26 cellular contexts compared by ENCODE assay signal in genomic region chr14:98371141-98371540, GRCh38.
A peak's percentile ranks its signal among the peaks of the same experiment; 100 is the strongest.
DNase-seq lines count a peak whose midpoint lies in the region; ATAC-seq, FAIRE-seq and TF ChIP-seq lines count a peak whose summit lies in the region.
"Had no signal": no experiment of that assay in that cellular context is flagged by ENCODE, and none has a peak within 500 bp of the region (broad histone marks: within the 10 kb centered on the region; RNA-seq: fewer than 3 reads in every experiment).

No MANE protein-coding gene starts in this region.

- H3K79me2 ChIP-seq in keratinocyte (ENCODE audit: control insufficient read depth, insufficient read depth, low read length) (no peaks in the 10 kb centered on the region), GM23338 (replicated peaks; ENCODE audit: insufficient read depth) (no peaks in the 10 kb centered on the region)

- H3K4me2 ChIP-seq in keratinocyte (ENCODE audit: control insufficient read depth, extremely low read depth, insufficient read depth, low read depth, low read length) (no peak overlapping the region), GM23338 (no peak overlapping the region)
- H3K4me2 ChIP-seq: BLaER1 had no signal

- peaks cover 0 to 8% (median 1%) of the 10 kb centered on the region in 7 donors for H3K9me3 Mint-ChIP-seq in CD4-positive, CD25-positive, alpha-beta regulatory T cell
- peaks cover 30% of the 10 kb centered on the region for H3K9me3 Mint-ChIP-seq in GM23338
- H3K9me3 Mint-ChIP-seq: CD4-positive, alpha-beta T cell; CD8-positive, alpha-beta memory T cell had no signal

- H3K4me1 ChIP-seq in CD4-positive, CD25-positive, alpha-beta regulatory T cell (ENCODE audit: control insufficient read depth, insufficient read depth, low read length, poor library complexity, severe bottlenecking) = peaks cover 19% of the 10 kb centered on the region
- H3K4me1 ChIP-seq in keratinocyte (ENCODE audit: control insufficient read depth, extremely low read depth, insufficient read depth, low read length) = peaks cover 21% of the 10 kb centered on the region
- no peaks in the 10 kb centered on the region for H3K4me1 ChIP-seq in GM23338 (ENCODE audit: insufficient read depth)
- H3K4me1 ChIP-seq: HAP-1 had no signal

- H3K9me2 ChIP-seq in GM23338 (ENCODE audit: insufficient read depth) = peaks cover 4% of the 10 kb centered on the region; the same call in 1 of the 2 replicates

- no peaks in the 10 kb centered on the region for H3K27me3 ChIP-seq in CD4-positive, CD25-positive, alpha-beta regulatory T cell (ENCODE audit: control insufficient read depth, insufficient read depth, low read length)
- no peaks in the 10 kb centered on the region for H3K27me3 ChIP-seq in bronchial epithelial cell (ENCODE audit: control insufficient read depth, insufficient read depth, low read length)
- H3K27me3 ChIP-seq in keratinocyte (ENCODE audit: control insufficient read depth, extremely low read depth, insufficient read depth, low read length) = no peaks in the 10 kb centered on the region
- no peaks in the 10 kb centered on the region for H3K27me3 ChIP-seq in GM23338 (ENCODE audit: insufficient read depth)
- H3K27me3 ChIP-seq: BLaER1 had no signal

- dilution Hi-C loops in keratinocyte (cut with MboI; ENCODE audit: extremely low pct_ligation_motif_present, low sequenced_read_pairs) = no loop called here

- no peak overlapping the region for H2AFZ ChIP-seq in keratinocyte (ENCODE audit: control insufficient read depth, low read length)
- no peak overlapping the region for H2AFZ ChIP-seq in GM23338

- no peaks in the 10 kb centered on the region for H3K9me3 ChIP-seq in CD4-positive, CD25-positive, alpha-beta regulatory T cell (ENCODE audit: control insufficient read depth in 2 of 2, low read length in 2 of 2)
- H3K9me3 ChIP-seq in keratinocyte (ENCODE audit: control insufficient read depth, low read depth, low read length) = no peaks in the 10 kb centered on the region
- H3K9me3 ChIP-seq in T-helper 17 cell (ENCODE audit: control insufficient read depth, low read length, poor library complexity, severe bottlenecking) = no peaks in the 10 kb centered on the region
- H3K9me3 ChIP-seq: HAP-1 had no signal

- H3K9me1 ChIP-seq in keratinocyte (ENCODE audit: control insufficient read depth, extremely low read depth, insufficient read depth, low read length) = no peaks in the 10 kb centered on the region

- no peaks in the 10 kb centered on the region for H3K36me3 ChIP-seq in CD4-positive, CD25-positive, alpha-beta regulatory T cell (ENCODE audit: control insufficient read depth, insufficient read depth, low read length)
- H3K36me3 ChIP-seq in bronchial epithelial cell (ENCODE audit: control insufficient read depth, insufficient read depth, low read length) = no peaks in the 10 kb centered on the region
- H3K36me3 ChIP-seq in keratinocyte (ENCODE audit: control insufficient read depth in 2 of 2, extremely low read depth in 1 of 2, insufficient read depth in 2 of 2, low read length in 2 of 2) = no peaks in the 10 kb centered on the region
- no peaks in the 10 kb centered on the region for H3K36me3 ChIP-seq in GM23338 (ENCODE audit: insufficient read depth)
- H3K36me3 ChIP-seq: BLaER1, HAP-1 had no signal

- no peak for DNase-seq in CD4-positive, CD25-positive, alpha-beta regulatory T cell
- DNase-seq in bronchial epithelial cell (ENCODE audit: low read depth) = peak; percentile 71
- DNase-seq in keratinocyte (ENCODE audit: low read depth, low spot score) = no peak
- no peak for DNase-seq in GM23338 (ENCODE audit: low spot score)
- DNase-seq in cerebellum (ENCODE audit: low spot score) = no peak
- no peak for DNase-seq in T-helper 17 cell
- DNase-seq in NCI-H526 (lab: John Stamatoyannopoulos, UW) = no peak
- DNase-seq: CD4-positive, alpha-beta T cell; CD8-positive, alpha-beta memory T cell; DMS 273 treated with DMSO at 0.1 percent for 48 hours; DMS79; EL; GDM1; GOT3; HFFc6 had no signal

- H3F3A ChIP-seq in GM23338 (replicated peaks; ENCODE audit: low read depth) = no peaks in the 10 kb centered on the region

- TF ChIP-seq CTCF in bronchial epithelial cell (IDR thresholded peaks at IDR 0.05; ENCODE audit: insufficient read depth, low read length, severe bottlenecking) (no peak), keratinocyte (optimal IDR thresholded peaks at IDR 0.05 in 1 of 3, IDR thresholded peaks at IDR 0.05 in 1 of 3, conservative IDR thresholded peaks at IDR 0.05 in 1 of 3; ENCODE audit: extremely low read depth in 1 of 3, insufficient read depth in 2 of 3, low read length in 3 of 3) (no peak), GM23338 (conservative IDR thresholded peaks at IDR 0.05; ENCODE audit: low read depth in 2 of 2) (no peak)

- ATAC-seq in CD4-positive, CD25-positive, alpha-beta regulatory T cell (ENCODE audit: low read depth in 2 of 2) = no peak
- ATAC-seq in esophagus mucosa (peak; percentile 42), GM23338 (no peak), T-helper 17 cell (no peak)
- ATAC-seq: GM12878 had no signal

- H3K9ac ChIP-seq in keratinocyte (ENCODE audit: control insufficient read depth, extremely low read depth, insufficient read depth, low read length) = no peak overlapping the region
- H3K9ac ChIP-seq: BLaER1 had no signal

- peaks cover 3% of the 10 kb centered on the region for H3K36me3 Mint-ChIP-seq in CD4-positive, CD25-positive, alpha-beta regulatory T cell
- H3K36me3 Mint-ChIP-seq in GM23338 (ENCODE audit: low read depth) = peaks cover 14% of the 10 kb centered on the region; the same call in 2 of the 3 replicates
- peaks cover 2% of the 10 kb centered on the region for H3K36me3 Mint-ChIP-seq in T-helper 17 cell (ENCODE audit: low read depth)

- FAIRE-seq in bronchial epithelial cell (lab: Jason Lieb, UNC) = no peak
- peak; percentile 60 for FAIRE-seq in keratinocyte (lab: Jason Lieb, UNC)
- FAIRE-seq: A204.1, D721Med, GM12878, GM19239, H54 had no signal

- peak overlapping the region in 1 of 4 donors; percentile 0 for H3K4me3 Mint-ChIP-seq in CD4-positive, CD25-positive, alpha-beta regulatory T cell
- H3K4me3 Mint-ChIP-seq in GM23338 = no peak overlapping the region
- no peak overlapping the region for H3K4me3 Mint-ChIP-seq in T-helper 17 cell
- H3K4me3 Mint-ChIP-seq: B cell; CD4-positive, alpha-beta T cell; CD8-positive, alpha-beta memory T cell; HFFc6 had no signal

- no peak overlapping the region for H3K27ac ChIP-seq in CD4-positive, CD25-positive, alpha-beta regulatory T cell (ENCODE audit: insufficient read depth, low read length, poor library complexity, severe bottlenecking)
- H3K27ac ChIP-seq in keratinocyte (ENCODE audit: control insufficient read depth, insufficient read depth, low read length) (no peak overlapping the region), GM23338 (ENCODE audit: low read depth) (no peak overlapping the region)
- H3K27ac ChIP-seq: 22Rv1, BLaER1, C4-2B had no signal

- peaks cover 20 to 42% (median 25%) of the 10 kb centered on the region in 4 donors for H3K4me1 Mint-ChIP-seq in CD4-positive, CD25-positive, alpha-beta regulatory T cell
- H3K4me1 Mint-ChIP-seq in GM23338 (peaks cover 4% of the 10 kb centered on the region; the same call in 1 of the 3 replicates), T-helper 17 cell (peaks cover 18% of the 10 kb centered on the region)
- H3K4me1 Mint-ChIP-seq: B cell had no signal

- H4K20me1 ChIP-seq in keratinocyte (ENCODE audit: control insufficient read depth, extremely low read depth, insufficient read depth, low read length) = no peaks in the 10 kb centered on the region
- H4K20me1 ChIP-seq in GM23338 (replicated peaks; ENCODE audit: insufficient read depth) = no peaks in the 10 kb centered on the region
- H4K20me1 ChIP-seq: BLaER1 had no signal

- peaks cover 4% of the 10 kb centered on the region for H3K27me3 Mint-ChIP-seq in CD4-positive, CD25-positive, alpha-beta regulatory T cell
- H3K27me3 Mint-ChIP-seq in GM23338 (ENCODE audit: insufficient read depth, low read depth, poor library complexity) (peaks cover 1% of the 10 kb centered on the region), T-helper 17 cell (no peaks in the 10 kb centered on the region)
- H3K27me3 Mint-ChIP-seq: B cell; CD4-positive, alpha-beta T cell had no signal

- peak overlapping the region in 2 of 3 donors; percentile 3 to 77 for H3K27ac Mint-ChIP-seq in CD4-positive, CD25-positive, alpha-beta regulatory T cell
- H3K27ac Mint-ChIP-seq in GM23338 (no peak overlapping the region), T-helper 17 cell (no peak overlapping the region)
- H3K27ac Mint-ChIP-seq: B cell; CD4-positive, alpha-beta T cell; CD8-positive, alpha-beta memory T cell; HFFc6 had no signal

- no peak overlapping the region for H3K4me3 ChIP-seq in CD4-positive, CD25-positive, alpha-beta regulatory T cell (ENCODE audit: low read depth, low read length)
- H3K4me3 ChIP-seq in bronchial epithelial cell (ENCODE audit: low read depth, low read length) (no peak overlapping the region), keratinocyte (ENCODE audit: control insufficient read depth in 2 of 3, extremely low read depth in 1 of 3, insufficient read depth in 2 of 3, low read depth in 1 of 3, low read length in 3 of 3) (no peak overlapping the region), GM23338 (no peak overlapping the region)
- H3K4me3 ChIP-seq: BLaER1, GM12878, HAP-1 had no signal

TF ChIP-seq in GM23338, 12 proteins besides CTCF, POLR2A, EP300 and RAD21:
- TF ChIP-seq EZH2 (IDR thresholded peaks at IDR 0.05; ENCODE audit: low read depth, unreplicated experiment) = no peak

Comparison
In these comparisons a context has a peak if more than half of its experiments do, and no peak if none do; other contexts are left out.
1. H3K27ac Mint-ChIP-seq: peak in CD4-positive, CD25-positive, alpha-beta regulatory T cell (2 of 3); none in GM23338 (single experiment) and T-helper 17 cell (single experiment).